ENCODE assay signal across 14 cellular contexts in the genomic region with DNA sequence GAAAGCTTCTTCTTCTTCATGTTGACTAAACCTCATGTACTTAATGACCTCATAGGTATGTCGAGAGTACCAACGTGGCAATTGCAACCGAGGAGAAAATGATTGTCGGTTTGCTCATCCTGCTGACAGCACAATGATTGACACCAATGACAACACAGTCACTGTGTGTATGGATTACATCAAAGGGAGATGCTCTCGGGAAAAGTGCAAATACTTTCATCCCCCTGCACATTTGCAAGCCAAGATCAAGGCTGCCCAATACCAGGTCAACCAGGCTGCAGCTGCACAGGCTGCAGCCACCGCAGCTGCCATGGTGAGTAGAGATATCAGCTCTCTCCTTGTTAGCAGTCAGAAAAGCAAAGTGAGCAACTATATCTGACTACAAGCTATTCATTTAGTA.
A peak's percentile ranks its signal among the peaks of the same experiment; 100 is the strongest.
DNase-seq lines count a peak whose midpoint lies in the region; TF ChIP-seq lines count a peak whose summit lies in the region.
"Had no signal": no experiment of that assay in that cellular context is flagged by ENCODE, and none has a peak within 500 bp of the region (broad histone marks: within the 10 kb centered on the region; RNA-seq: fewer than 3 reads in every experiment).

No MANE protein-coding gene starts in this region.

- no peak for TF ChIP-seq CTCF in stomach (IDR thresholded peaks at IDR 0.05)

- peaks cover 3 to 85% (median 42%) of the 10 kb centered on the region in 4 donors for H3K4me1 ChIP-seq in stomach
- H3K4me1 ChIP-seq: Caco-2, prostate gland had no signal

- TF ChIP-seq POLR2A in stomach (IDR thresholded peaks at IDR 0.05), result no peak

- H3K4me3 Mint-ChIP-seq in activated T-cell treated with anti-CD3 and anti-CD28 coated beads, Interleukin-2, amount 50 U/mL, for 24 hours, result no peak overlapping the region
- H3K4me3 Mint-ChIP-seq in activated T-helper 2 cell treated with anti-CD3 and anti-CD28 coated beads, Interferon-gamma antibody, Interleukin-2, Interleukin-4, amounts not matched to agents 10 μg/mL and 5 μg/mL and 100 μg/mL, durations not matched to agents 14 hours and 24 hours and 36 hours (ENCODE audit: low read depth), result no peak overlapping the region
- H3K4me3 Mint-ChIP-seq in stimulated activated naive CD8-positive, alpha-beta T cell treated with anti-CD3 and anti-CD28 coated beads, Interleukin-15, Interleukin-2, amounts not matched to agents 100 ng/mL and 50 ng/mL, for 24 hours, result no peak overlapping the region
- H3K4me3 Mint-ChIP-seq in immature natural killer cell, result peak overlapping the region in 1 of 5 donors; percentile 10

- peaks cover 69% of the 10 kb centered on the region for H3K4me1 Mint-ChIP-seq in activated T-cell treated with anti-CD3 and anti-CD28 coated beads, Interleukin-2, amount 50 U/mL, for 24 hours (ENCODE audit: low read depth)
- H3K4me1 Mint-ChIP-seq in activated T-helper 2 cell treated with anti-CD3 and anti-CD28 coated beads, Interferon-gamma antibody, Interleukin-2, Interleukin-4, amounts not matched to agents 10 μg/mL and 5 μg/mL and 100 μg/mL, durations not matched to agents 14 hours and 24 hours and 36 hours (ENCODE audit: low read depth), result peaks cover 46% of the 10 kb centered on the region
- peaks cover 66% of the 10 kb centered on the region for H3K4me1 Mint-ChIP-seq in stimulated activated naive CD8-positive, alpha-beta T cell treated with anti-CD3 and anti-CD28 coated beads, Interleukin-15, Interleukin-2, amounts not matched to agents 100 ng/mL and 50 ng/mL, for 24 hours (ENCODE audit: low read depth)
- H3K4me1 Mint-ChIP-seq in immature natural killer cell, result peaks cover 62 to 91% of the 10 kb centered on the region in 2 donors

- no peaks in the 10 kb centered on the region for H3K9me3 ChIP-seq in stomach
- H3K9me3 ChIP-seq: Caco-2, prostate gland had no signal

- 67 to 80% (median 77%) methylated on average over 6 of the region's 6 CpGs for WGBS in stomach, 5 donors

- peaks cover 67% of the 10 kb centered on the region for H3K36me3 Mint-ChIP-seq in activated T-cell treated with anti-CD3 and anti-CD28 coated beads, Interleukin-2, amount 50 U/mL, for 24 hours (ENCODE audit: low read depth)
- peaks cover 42% of the 10 kb centered on the region for H3K36me3 Mint-ChIP-seq in activated T-helper 2 cell treated with anti-CD3 and anti-CD28 coated beads, Interferon-gamma antibody, Interleukin-2, Interleukin-4, amounts not matched to agents 10 μg/mL and 5 μg/mL and 100 μg/mL, durations not matched to agents 14 hours and 24 hours and 36 hours (ENCODE audit: low read depth)
- peaks cover 47% of the 10 kb centered on the region for H3K36me3 Mint-ChIP-seq in stimulated activated naive CD8-positive, alpha-beta T cell treated with anti-CD3 and anti-CD28 coated beads, Interleukin-15, Interleukin-2, amounts not matched to agents 100 ng/mL and 50 ng/mL, for 24 hours (ENCODE audit: low read depth)
- H3K36me3 Mint-ChIP-seq in immature natural killer cell, result peaks cover 0 to 27% (median 22%) of the 10 kb centered on the region in 3 donors

- H3K27me3 ChIP-seq in stomach, result no peaks in the 10 kb centered on the region

- H3K27me3 Mint-ChIP-seq in activated T-cell treated with anti-CD3 and anti-CD28 coated beads, Interleukin-2, amount 50 U/mL, for 24 hours, result no peaks in the 10 kb centered on the region
- no peaks in the 10 kb centered on the region for H3K27me3 Mint-ChIP-seq in activated T-helper 2 cell treated with anti-CD3 and anti-CD28 coated beads, Interferon-gamma antibody, Interleukin-2, Interleukin-4, amounts not matched to agents 10 μg/mL and 5 μg/mL and 100 μg/mL, durations not matched to agents 14 hours and 24 hours and 36 hours (ENCODE audit: low read depth)
- H3K27me3 Mint-ChIP-seq in stimulated activated naive CD8-positive, alpha-beta T cell treated with anti-CD3 and anti-CD28 coated beads, Interleukin-15, Interleukin-2, amounts not matched to agents 100 ng/mL and 50 ng/mL, for 24 hours, result no peaks in the 10 kb centered on the region
- peaks cover 0 to 6% (median 5%) of the 10 kb centered on the region in 3 donors for H3K27me3 Mint-ChIP-seq in immature natural killer cell (ENCODE audit: low read depth in 3 of 3)

- peaks cover 0 to 31% (median 20%) of the 10 kb centered on the region in 4 donors for H3K36me3 ChIP-seq in stomach
- H3K36me3 ChIP-seq: prostate gland had no signal

- no peaks in the 10 kb centered on the region for H3K9me3 Mint-ChIP-seq in activated T-cell treated with anti-CD3 and anti-CD28 coated beads, Interleukin-2, amount 50 U/mL, for 24 hours
- no peaks in the 10 kb centered on the region for H3K9me3 Mint-ChIP-seq in activated T-helper 2 cell treated with anti-CD3 and anti-CD28 coated beads, Interferon-gamma antibody, Interleukin-2, Interleukin-4, amounts not matched to agents 10 μg/mL and 5 μg/mL and 100 μg/mL, durations not matched to agents 14 hours and 24 hours and 36 hours
- H3K9me3 Mint-ChIP-seq in stimulated activated naive CD8-positive, alpha-beta T cell treated with anti-CD3 and anti-CD28 coated beads, Interleukin-15, Interleukin-2, amounts not matched to agents 100 ng/mL and 50 ng/mL, for 24 hours, result no peaks in the 10 kb centered on the region
- H3K9me3 Mint-ChIP-seq in immature natural killer cell, result no peaks in the 10 kb centered on the region

- no peak for TF ChIP-seq EP300 in stomach (IDR thresholded peaks at IDR 0.05)

- intact Hi-C loops in activated T-helper 2 cell treated with anti-CD3 and anti-CD28 coated beads, Interferon-gamma antibody, Interleukin-2, Interleukin-4, amounts not matched to agents 10 μg/mL and 5 μg/mL and 100 μg/mL, durations not matched to agents 14 hours and 24 hours and 36 hours (cut with micrococcal nuclease), result loop anchor here (10.0 kb wide), 1 partner anchor 110 kb away; no protein-coding TSS in a partner anchor
- intact Hi-C loops in stomach (cut with DNase I; ENCODE audit: low total_unique reads), result loop anchor here (10.0 kb wide), 1 partner anchor 370 kb away; no protein-coding TSS in a partner anchor

- no peak overlapping the region for H3K4me3 ChIP-seq in stomach
- H3K4me3 ChIP-seq: prostate gland had no signal

- no peak overlapping the region for H3K27ac ChIP-seq in stomach
- H3K27ac ChIP-seq: prostate gland had no signal

- DNase-seq in activated T-cell treated with anti-CD3 and anti-CD28 coated beads, Interleukin-2, amount 50 U/mL, for 24 hours, result no peak
- no peak for DNase-seq in activated T-cell treated with anti-CD3 and anti-CD28 coated beads for 4 hours
- DNase-seq in activated T-helper 2 cell treated with anti-CD3 and anti-CD28 coated beads, Interferon-gamma antibody, Interleukin-2, Interleukin-4, amounts not matched to agents 10 μg/mL and 5 μg/mL and 100 μg/mL, durations not matched to agents 14 hours and 24 hours and 36 hours (ENCODE audit: low spot score), result no peak
- peak; percentile 9 for DNase-seq in kidney tubule cell (ENCODE audit: low spot score)
- no peak for DNase-seq in stomach
- no peak for DNase-seq in stimulated activated CD4-positive, alpha-beta T cell treated with anti-CD3 and anti-CD28 coated beads, Interleukin-2, amount 100 ng/mL, for 24 hours
- no peak for DNase-seq in immature natural killer cell
- DNase-seq: activated CD4-positive, alpha-beta T cell treated with anti-CD3 and anti-CD28 coated beads for 4 hours; activated gamma-delta T cell treated with Interleukin-2 at 50 U/mL for 16 hours; Caco-2; central memory CD4-positive, alpha-beta T cell; islet precursor cell had no signal

- peak overlapping the region; percentile 82 for H3K27ac Mint-ChIP-seq in activated T-cell treated with anti-CD3 and anti-CD28 coated beads, Interleukin-2, amount 50 U/mL, for 24 hours
- H3K27ac Mint-ChIP-seq in activated T-helper 2 cell treated with anti-CD3 and anti-CD28 coated beads, Interferon-gamma antibody, Interleukin-2, Interleukin-4, amounts not matched to agents 10 μg/mL and 5 μg/mL and 100 μg/mL, durations not matched to agents 14 hours and 24 hours and 36 hours, result peak overlapping the region; percentile 16
- H3K27ac Mint-ChIP-seq in stimulated activated naive CD8-positive, alpha-beta T cell treated with anti-CD3 and anti-CD28 coated beads, Interleukin-15, Interleukin-2, amounts not matched to agents 100 ng/mL and 50 ng/mL, for 24 hours, result peak overlapping the region; percentile 71
- peak overlapping the region in 3 of 6 donors; percentile 15 to 31 (median 29) for H3K27ac Mint-ChIP-seq in immature natural killer cell
